26 cellular contexts compared by ENCODE assay signal in genomic region chr6:7914311-7914710, GRCh38.
"Had no signal": no experiment of that assay in that cellular context is flagged by ENCODE, and none has a peak within 500 bp of the region (broad histone marks: within the 10 kb centered on the region; RNA-seq: fewer than 3 reads in every experiment).

No MANE protein-coding gene starts in this region.

- H3K4me3 ChIP-seq: adrenal gland, body of pancreas, breast epithelium, SJCRH30, SK-N-MC had no signal

- ATAC-seq: activated CD8-positive, alpha-beta T cell treated with anti-CD3 and anti-CD28 coated beads for 36 hours; activated naive CD4-positive, alpha-beta T cell treated with anti-CD3 and anti-CD28 coated beads, Interleukin-2, amount 50 U/mL, for 72 hours; activated T-cell treated with anti-CD3 and anti-CD28 coated beads, Interleukin-2, amount 50 U/mL, for 4 hours; body of pancreas had no signal

- H3K36me3 ChIP-seq: adrenal gland, breast epithelium, SJCRH30 had no signal

- H3K27ac ChIP-seq: adrenal gland, body of pancreas, SJCRH30, SK-N-MC had no signal

- H3K4me1 ChIP-seq: breast epithelium had no signal

- DNase-seq: activated CD4-positive, alpha-beta T cell treated with anti-CD3 and anti-CD28 coated beads, Interleukin-2, amount 10 ng/mL, durations not matched to agents 24 days and 14 days; activated CD4-positive, alpha-beta T cell treated with anti-CD3 and anti-CD28 coated beads, Interleukin-2, amount 50 U/mL, for 4 hours; activated CD8-positive, alpha-beta T cell treated with anti-CD3 and anti-CD28 coated beads for 36 hours; activated gamma-delta T cell treated with Interleukin-2 at 50 U/mL for 16 hours; activated naive CD4-positive, alpha-beta T cell treated with anti-CD3 and anti-CD28 coated beads for 36 hours; activated T-cell treated with anti-CD3 and anti-CD28 coated beads for 4 hours; activated T-cell treated with anti-CD3 and anti-CD28 coated beads, Interleukin-2, amount 50 U/mL, for 4 hours; body of pancreas; cerebellar nuclear complex; NCI-H1092 treated with DMSO at 0.1 percent for 48 hours; NCI-H1417; NCI-H146; NCI-H187; NCI-H2081; NCI-H2171 treated with DMSO at 0.1 percent for 48 hours; NCI-H2227 treated with DMSO at 0.1 percent for 48 hours; NCI-H446 treated with DMSO at 0.1 percent for 48 hours; NCI-H524; OCI-M1; SHP77; SJCRH30; T1000 had no signal

- H3K9me3 ChIP-seq: adrenal gland, body of pancreas, breast epithelium, SJCRH30 had no signal

- H3K27me3 ChIP-seq: adrenal gland, body of pancreas, breast epithelium, SJCRH30 had no signal
